8 cellular contexts compared by ENCODE assay signal in the genomic region with DNA sequence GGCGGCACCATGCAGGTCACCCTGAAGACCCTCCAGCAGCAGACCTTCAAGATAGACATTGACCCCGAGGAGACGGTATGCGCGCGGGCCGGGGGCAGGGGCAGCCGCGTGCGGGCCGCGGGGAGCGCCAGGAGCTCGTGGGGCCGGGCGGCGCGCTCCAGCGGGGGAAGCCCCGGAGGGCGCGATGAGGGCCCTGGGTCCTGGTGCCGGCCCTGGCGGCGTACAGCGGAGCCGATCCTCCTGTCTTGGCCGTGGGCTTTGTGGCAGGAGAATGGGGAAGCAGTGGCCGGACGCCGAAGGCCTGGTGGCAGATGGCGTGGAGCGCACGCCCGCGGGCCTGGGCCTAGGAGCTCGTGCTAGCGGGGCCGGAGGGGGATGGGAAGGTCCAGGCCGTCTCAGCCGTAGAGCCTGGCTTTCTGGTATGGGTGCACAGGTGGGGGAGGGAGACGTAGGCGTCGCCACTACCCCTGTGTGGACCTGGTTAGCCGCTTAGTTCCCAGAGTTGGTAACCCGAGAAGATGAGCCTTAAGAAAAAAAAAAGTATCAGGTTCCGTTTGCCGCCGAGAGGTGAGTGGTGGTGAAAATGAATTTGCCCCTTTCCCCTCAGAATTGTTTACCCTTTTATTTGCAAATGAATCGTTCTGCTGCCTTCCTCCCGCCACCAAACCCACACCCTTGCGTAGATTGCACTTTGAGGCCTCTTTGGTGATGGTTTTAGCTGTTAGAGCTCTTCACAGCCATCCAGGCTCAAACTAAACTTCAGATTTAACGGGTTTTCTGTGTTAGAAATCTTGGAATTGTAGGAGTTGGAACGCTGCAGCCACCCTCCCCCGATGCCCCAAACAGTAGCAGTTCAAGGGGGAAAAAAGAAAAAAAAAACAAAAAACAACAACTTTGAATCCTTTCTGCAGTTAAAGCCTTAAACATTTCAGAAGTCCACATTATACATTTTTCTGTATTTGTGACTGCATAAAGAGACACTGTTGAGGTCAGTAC. TPM values are rescaled to one million over a fixed set of nuclear protein-coding genes. Genes with fewer than 3 reads are reported as not detected.
DNase-seq lines count a peak whose midpoint lies in the region; ATAC-seq and TF ChIP-seq lines count a peak whose summit lies in the region.

No MANE protein-coding gene starts in this region.

- POLR2A ChIA-PET in HCT116 (lab: Charles Lee) = interaction anchor here (0.9 to 1.1 kb wide), 3 partner anchors 9 to 61 kb away, joined by 3 to 4 read pairs (median 3); no protein-coding TSS in a partner anchor

- H3K79me2 ChIP-seq in HCT116 (ENCODE audit: insufficient read depth, low read length) (peaks cover 65% of the 10 kb centered on the region), MM.1S (ENCODE audit: low read length) (peaks cover 59% of the 10 kb centered on the region)

- peak overlapping the region; percentile 75 for H3K4me2 ChIP-seq in HCT116 (ENCODE audit: low read length)
- H3K4me2 ChIP-seq in MM.1S (ENCODE audit: low read depth, low read length) = peak overlapping the region; percentile 94

- peaks cover 16% of the 10 kb centered on the region for H3F3A ChIP-seq in MM.1S (ENCODE audit: insufficient read depth, low read length)

- H4K20me1 ChIP-seq in HCT116 (ENCODE audit: insufficient read depth) (peaks cover 42% of the 10 kb centered on the region; the same call in 1 of the 2 replicates), MM.1S (ENCODE audit: insufficient read depth, low read length) (peaks cover 40% of the 10 kb centered on the region)

- H3K9me2 ChIP-seq in HCT116 (ENCODE audit: insufficient read depth) (no peaks in the 10 kb centered on the region), MM.1S (replicated peaks; ENCODE audit: insufficient read depth, low read length) (no peaks in the 10 kb centered on the region)

- no peaks in the 10 kb centered on the region for H3K27me3 ChIP-seq in HCT116 (ENCODE audit: insufficient read depth, low read length)
- H3K27me3 ChIP-seq in MM.1S (replicated peaks; ENCODE audit: insufficient read depth, low read length) = no peaks in the 10 kb centered on the region
- no peaks in the 10 kb centered on the region for H3K27me3 ChIP-seq in right cardiac atrium (ENCODE audit: control insufficient read depth, insufficient read depth)
- H3K27me3 ChIP-seq in psoas muscle (ENCODE audit: insufficient read depth in 3 of 3, low read length in 2 of 3) = no peaks in the 10 kb centered on the region
- H3K27me3 ChIP-seq in uterus = no peaks in the 10 kb centered on the region

- TF ChIP-seq CTCF in HCT116 (IDR thresholded peaks at IDR 0.05 in 2 of 3, conservative IDR thresholded peaks at IDR 0.05 in 1 of 3; ENCODE audit: borderline replicate concordance in 1 of 3, insufficient read depth in 1 of 3, low read depth in 2 of 3, low read length in 2 of 3) = no peak
- TF ChIP-seq CTCF in MM.1S (IDR thresholded peaks at IDR 0.05; ENCODE audit: low read length) = no peak
- no peak for TF ChIP-seq CTCF in psoas muscle (IDR thresholded peaks at IDR 0.05)
- no peak for TF ChIP-seq CTCF in uterus (IDR thresholded peaks at IDR 0.05)

- TF ChIP-seq POLR2A in HCT116 (IDR thresholded peaks at IDR 0.05; ENCODE audit: borderline replicate concordance, extremely low read depth, insufficient read depth, insufficient read length) (no peak), uterus (IDR thresholded peaks at IDR 0.05) (no peak)

- peak; percentile 49 for ATAC-seq in HCT116
- ATAC-seq in right cardiac atrium = peak; percentile 45 to 48
- ATAC-seq in psoas muscle = peak; percentile 74 to 81 (median 78)

- peak overlapping the region; percentile 95 for H3K4me3 ChIP-seq in GM08714 (ENCODE audit: low read length)
- H3K4me3 ChIP-seq in HCT116 (replicated peaks in 1 of 2; ENCODE audit: low read depth in 1 of 2, low read length in 2 of 2) = peak overlapping the region; percentile 83 to 95
- peak overlapping the region; percentile 93 for H3K4me3 ChIP-seq in MM.1S (ENCODE audit: low read length)
- H3K4me3 ChIP-seq in right cardiac atrium (ENCODE audit: low read length) = peak overlapping the region; percentile 76
- peak overlapping the region; percentile 94 for H3K4me3 ChIP-seq in psoas muscle
- peak overlapping the region; percentile 58 to 98 for H3K4me3 ChIP-seq in uterus

- H3K27ac ChIP-seq in HCT116 (ENCODE audit: low read depth, low read length) (peak overlapping the region; percentile 99), MM.1S (ENCODE audit: low read length) (peak overlapping the region; percentile 83), right cardiac atrium (ENCODE audit: low read length) (peak overlapping the region; percentile 94), psoas muscle (peak overlapping the region; percentile 100), uterus (peak overlapping the region; percentile 98 to 99)

- intact Hi-C loops in HCT116 (cut with micrococcal nuclease) = loop anchor here (1.0 to 2.0 kb wide), 2 partner anchors 41 to 71 kb away; no protein-coding TSS in a partner anchor
- intact Hi-C loops in right cardiac atrium (cut with DNase I) = loop anchor here in 1 of 4 donors (10.0 kb wide), 1 partner anchor 51 kb away; no protein-coding TSS in a partner anchor
- intact Hi-C loops in psoas muscle (cut with DNase I) = loop anchor here in 1 of 2 donors (10.0 kb wide), 1 partner anchor 51 kb away; no protein-coding TSS in a partner anchor
- intact Hi-C loops in uterus (cut with DNase I; ENCODE audit: low total_unique reads) = no loop called here

- no peak overlapping the region for H2AFZ ChIP-seq in HCT116 (ENCODE audit: low read depth, low read length, poor library complexity, severe bottlenecking)
- H2AFZ ChIP-seq in MM.1S (ENCODE audit: low read length) = no peak overlapping the region

- H3K9ac ChIP-seq in HCT116 (ENCODE audit: low read length) = peak overlapping the region; percentile 98
- H3K9ac ChIP-seq in MM.1S (ENCODE audit: low read length) = peak overlapping the region; percentile 98

- H3K4me1 ChIP-seq in HCT116 (ENCODE audit: control insufficient read depth in 1 of 2, insufficient read depth in 2 of 2, low read length in 2 of 2) (peaks cover 51 to 74% of the 10 kb centered on the region in 2 experiments), MM.1S (ENCODE audit: low read length) (peaks cover 16% of the 10 kb centered on the region), right cardiac atrium (ENCODE audit: control insufficient read depth, insufficient read depth, low read length) (peaks cover 2% of the 10 kb centered on the region), psoas muscle (peaks cover 30% of the 10 kb centered on the region), uterus (peaks cover 0 to 3% of the 10 kb centered on the region in 2 donors)

- TF ChIP-seq RAD21 in HCT116 (IDR thresholded peaks at IDR 0.05; ENCODE audit: low read depth) = no peak

- WGBS in right cardiac atrium = under 1% methylated on average over 55 of the region's 55 CpGs
- 0 to 1% (median 1%) methylated on average over 26 to 55 of the region's 55 CpGs for WGBS in psoas muscle, 3 donors

- 0 out of 4 replicates have a peak, but pooled peaks cover 0 to 6% of the 10 kb centered on the region in 2 experiments for H3K36me3 ChIP-seq in HCT116 (ENCODE audit: control insufficient read depth in 1 of 2, insufficient read depth in 2 of 2, low read length in 2 of 2)
- no peaks in the 10 kb centered on the region for H3K36me3 ChIP-seq in MM.1S (replicated peaks; ENCODE audit: insufficient read depth, low read length)
- no peaks in the 10 kb centered on the region for H3K36me3 ChIP-seq in psoas muscle (ENCODE audit: insufficient read depth in 1 of 2, low read depth in 1 of 2)
- no peaks in the 10 kb centered on the region for H3K36me3 ChIP-seq in uterus

- RAD21 ChIA-PET in HCT116 (lab: Charles Lee; ENCODE audit: low non-redundant PET in 1 of 2, low total read pairs in 2 of 2, uncharacterized antibody in 2 of 2, unreplicated experiment in 2 of 2) = interaction anchor here in 1 of 2 experiments (1.1 kb wide), 1 partner anchor 112 kb away, joined by 3 read pairs; no protein-coding TSS in a partner anchor

- CTCF ChIA-PET in HCT116 (lab: Charles Lee) = interaction anchor here (1.9 kb wide), 1 partner anchor 125 kb away, joined by 4 read pairs; no protein-coding TSS in a partner anchor

- DNase-seq in HCT116 (ENCODE audit: low read depth, low spot score) (peak; percentile 51), MM.1S (peak; percentile 86), SW480 (ENCODE audit: low spot score) (peak; percentile 93), amniotic epithelial cell (ENCODE audit: low read depth) (peak; percentile 64), right cardiac atrium (peak; percentile 68 to 89 (median 88)), psoas muscle (peak; percentile 83 to 91), uterus (peak; percentile 62 to 64)

- BruUV-seq in HCT116 (replicated peaks; lab: Mats Ljungman, UMichigan) = TSS peak; percentile 46

- H3K9me3 ChIP-seq in HCT116 (ENCODE audit: control insufficient read depth in 1 of 2, insufficient read depth in 1 of 2, low read depth in 1 of 2, low read length in 2 of 2) (no peaks in the 10 kb centered on the region), MM.1S (replicated peaks; ENCODE audit: insufficient read depth, low read length) (no peaks in the 10 kb centered on the region), right cardiac atrium (ENCODE audit: control insufficient read depth, low read length) (no peaks in the 10 kb centered on the region), psoas muscle (no peaks in the 10 kb centered on the region), uterus (no peaks in the 10 kb centered on the region)

TF ChIP-seq in HCT116, 20 proteins besides CTCF, POLR2A, EP300 and RAD21 (continues in another document):
- TF ChIP-seq YY1 (IDR thresholded peaks at IDR 0.05; ENCODE audit: extremely low read depth, insufficient replicate concordance, low read depth, low read length) (no peak), ZBTB33 (IDR thresholded peaks at IDR 0.05; ENCODE audit: extremely low read depth, insufficient replicate concordance, low read length) (no peak), ZFX (IDR thresholded peaks at IDR 0.05) (peak; percentile 98)

RNA-seq across cellular contexts. Expression of gene RAD23B, which starts 0.8 kb away (rescaled TPM):
- 251 TPM for total RNA-seq in HCT116 (2021; ENCODE audit: unreplicated experiment)
- polyA plus RNA-seq in HCT116 (2012) = 113 and 123 TPM in 2 replicates
- 10 to 100 TPM; 85.4 to 95.0 (median 89.9) TPM for total RNA-seq in right cardiac atrium
- 47.5 TPM for polyA plus RNA-seq in right cardiac atrium
- 100 to 1,000 TPM; 175 to 258 (median 233) TPM for total RNA-seq in psoas muscle
- polyA plus RNA-seq in psoas muscle = 100 to 1,000 TPM; 126 to 283 (median 135) TPM
- 10 to 100 TPM; 39.5 to 92.9 (median 63.8) TPM for total RNA-seq in uterus

Comparison
In these comparisons a context has a peak if more than half of its experiments do, and no peak if none do; other contexts are left out.
1. Peak in every context shown above with its lines: DNase-seq, ATAC-seq, H3K4me3 ChIP-seq and H3K27ac ChIP-seq.